Comparison of ENCODE assay signal across 28 cellular contexts in the genomic region with DNA sequence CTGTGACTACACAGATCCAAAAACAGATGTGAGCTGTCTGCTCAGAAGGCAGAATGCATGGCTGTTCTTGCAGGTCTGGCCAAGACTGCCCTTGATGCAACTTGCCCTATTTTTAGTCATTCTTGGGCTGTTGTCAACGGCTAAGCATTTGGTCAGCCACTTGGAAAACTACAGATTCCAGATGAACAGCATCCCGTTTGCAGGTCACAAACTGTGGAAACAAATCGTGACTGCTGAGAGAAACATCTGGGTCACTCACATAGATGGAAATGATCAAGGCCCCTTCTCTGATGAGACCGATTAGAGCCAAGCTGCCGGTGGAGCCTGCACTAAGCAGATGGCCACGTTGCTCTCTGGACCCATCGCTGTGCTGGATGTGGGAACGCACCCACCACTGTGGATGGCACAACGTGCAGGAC. TPM values are rescaled to one million over a fixed set of nuclear protein-coding genes. Genes with fewer than 3 reads are reported as not detected.
DNase-seq lines count a peak whose midpoint lies in the region; TF ChIP-seq lines count a peak whose summit lies in the region.
"Had no signal": no experiment of that assay in that cellular context is flagged by ENCODE, and none has a peak within 500 bp of the region (broad histone marks: within the 10 kb centered on the region; RNA-seq: fewer than 3 reads in every experiment).

No MANE protein-coding gene starts in this region.

- TF ChIP-seq RAD21 in SK-N-SH (IDR thresholded peaks at IDR 0.05; ENCODE audit: low read length): no peak

- no peak overlapping the region for H4K8ac ChIP-seq in trophoblast cell (ENCODE audit: low read depth, low read length)

- TF ChIP-seq EP300 in SK-N-SH (IDR thresholded peaks at IDR 0.05; ENCODE audit: borderline replicate concordance in 1 of 2, low read depth in 1 of 2, low read length in 1 of 2): no peak

- H3K27me3 ChIP-seq in GM23248 (replicated peaks; ENCODE audit: insufficient read depth) (no peaks in the 10 kb centered on the region; the same call in 1 of the 2 replicates), trophoblast cell (ENCODE audit: insufficient read depth, low read length) (no peaks in the 10 kb centered on the region), SK-N-SH (ENCODE audit: insufficient read depth) (no peaks in the 10 kb centered on the region)
- H3K27me3 ChIP-seq: tibial nerve had no signal

- H3K36me3 ChIP-seq in GM23248 (ENCODE audit: low read depth): no peaks in the 10 kb centered on the region
- no peaks in the 10 kb centered on the region for H3K36me3 ChIP-seq in trophoblast cell (ENCODE audit: control insufficient read depth in 1 of 2, insufficient read depth in 2 of 2, low read length in 2 of 2)
- H3K36me3 ChIP-seq in SK-N-SH (replicated peaks in 1 of 2; ENCODE audit: control insufficient read depth in 1 of 2, insufficient read depth in 2 of 2, low read length in 1 of 2): no peaks in the 10 kb centered on the region
- H3K36me3 ChIP-seq: tibial nerve had no signal

- CTCF ChIA-PET in SK-N-SH (lab: Yijun Ruan, JAX): interaction anchor here (1.1 to 1.9 kb wide), 3 partner anchors 9 to 118 kb away, joined by 3 to 5 read pairs (median 5); no protein-coding TSS in a partner anchor

- no peak overlapping the region for H3K23ac ChIP-seq in trophoblast cell (ENCODE audit: low read length)

- H3K9me3 ChIP-seq in GM23248 (ENCODE audit: low read depth) (no peaks in the 10 kb centered on the region), trophoblast cell (ENCODE audit: insufficient read depth, low read depth, low read length) (no peaks in the 10 kb centered on the region), SK-N-SH (no peaks in the 10 kb centered on the region)

- no peak overlapping the region for H2BK12ac ChIP-seq in trophoblast cell (ENCODE audit: low read length)

- H3K79me2 ChIP-seq in GM23248 (ENCODE audit: insufficient read depth) (no peaks in the 10 kb centered on the region), trophoblast cell (ENCODE audit: control insufficient read depth, insufficient read depth, low read length, poor library complexity) (no peaks in the 10 kb centered on the region), SK-N-SH (ENCODE audit: insufficient read depth) (no peaks in the 10 kb centered on the region)

- H2AK5ac ChIP-seq in trophoblast cell (ENCODE audit: low read length): no peak overlapping the region

- H3K4me2 ChIP-seq in GM23248 (ENCODE audit: unreplicated experiment) (no peak overlapping the region), trophoblast cell (ENCODE audit: low read length) (no peak overlapping the region), SK-N-SH (no peak overlapping the region)

- DNase-seq in AG08395 (ENCODE audit: low spot score): peak; percentile 78
- peak; percentile 85 for DNase-seq in GM23248
- peak; percentile 88 for DNase-seq in fibroblast of gingiva (ENCODE audit: low read depth)
- DNase-seq in trophoblast cell: peak; percentile 77 to 91
- no peak for DNase-seq in mesothelial cell of epicardium (ENCODE audit: low spot score in 2 of 2, unreplicated experiment in 2 of 2)
- no peak for DNase-seq in NCI-H524 treated with DMSO at 0.1 percent for 48 hours (lab: John Stamatoyannopoulos, UW)
- DNase-seq in NCI-H2171 (lab: John Stamatoyannopoulos, UW): no peak
- DNase-seq in SK-N-SH: no peak
- DNase-seq: activated CD4-positive, alpha-beta T cell treated with anti-CD3 and anti-CD28 coated beads, Interleukin-2, amount 10 ng/mL, durations not matched to agents 7 days and 5 days; activated naive CD8-positive, alpha-beta T cell treated with anti-CD3 and anti-CD28 coated beads, Interleukin-2, amount 10 ng/mL, durations not matched to agents 7 days and 5 days; effector CD8-positive, alpha-beta T cell; head of caudate nucleus; left colon; NCI-H1417; small intestine; stimulated activated CD4-positive, alpha-beta T cell treated with anti-CD3 and anti-CD28 coated beads, Interleukin-2, amount 100 ng/mL, for 48 hours; T-helper 2 cell had no signal

- no peaks in the 10 kb centered on the region for H3K36me3 Mint-ChIP-seq in mesothelial cell of epicardium
- H3K36me3 Mint-ChIP-seq: activated naive CD8-positive, alpha-beta T cell treated with anti-CD3 and anti-CD28 coated beads, Interleukin-2, amount 10 ng/mL, durations not matched to agents 7 days and 5 days; IgD-negative memory B cell had no signal

- POLR2A ChIA-PET in SK-N-SH (lab: Yijun Ruan, JAX): no interaction called here

- no peaks in the 10 kb centered on the region for H4K20me1 ChIP-seq in GM23248 (ENCODE audit: insufficient read depth)
- no peaks in the 10 kb centered on the region for H4K20me1 ChIP-seq in SK-N-SH (ENCODE audit: insufficient read depth)

- H3K4ac ChIP-seq in trophoblast cell (ENCODE audit: low read depth, low read length): no peak overlapping the region

- in situ Hi-C loops in GM23248 (cut with MboI): no loop called here

- peaks cover 4% of the 10 kb centered on the region for H3K9me3 Mint-ChIP-seq in mesothelial cell of epicardium
- H3K9me3 Mint-ChIP-seq: activated CD4-positive, alpha-beta T cell treated with anti-CD3 and anti-CD28 coated beads, Interleukin-2, amount 10 ng/mL, durations not matched to agents 7 days and 5 days; activated naive CD8-positive, alpha-beta T cell treated with anti-CD3 and anti-CD28 coated beads, Interleukin-2, amount 10 ng/mL, durations not matched to agents 7 days and 5 days; activated T-helper 17 cell treated with anti-CD3 and anti-CD28 coated beads, Interleukin-2, amount 50 U/mL, for 72 hours; stimulated activated naive CD8-positive, alpha-beta T cell treated with anti-CD3 and anti-CD28 coated beads, Interleukin-15, Interleukin-2, amounts not matched to agents 100 ng/mL and 50 ng/mL, for 24 hours had no signal

- H3K9ac ChIP-seq in GM23248 (no peak overlapping the region), trophoblast cell (ENCODE audit: low read length) (no peak overlapping the region), SK-N-SH (no peak overlapping the region)

- peaks cover 16% of the 10 kb centered on the region for H3K4me1 Mint-ChIP-seq in mesothelial cell of epicardium
- H3K4me1 Mint-ChIP-seq: activated CD4-positive, alpha-beta T cell treated with anti-CD3 and anti-CD28 coated beads, Interleukin-2, amount 10 ng/mL, durations not matched to agents 7 days and 5 days; activated naive CD8-positive, alpha-beta T cell treated with anti-CD3 and anti-CD28 coated beads, Interleukin-2, amount 10 ng/mL, durations not matched to agents 7 days and 5 days; activated T-helper 17 cell treated with anti-CD3 and anti-CD28 coated beads, Interleukin-2, amount 50 U/mL, for 72 hours; IgD-negative memory B cell had no signal

- TF ChIP-seq CTCF in mesothelial cell of epicardium (IDR thresholded peaks at IDR 0.05; ENCODE audit: unreplicated experiment) (no peak), SK-N-SH (IDR thresholded peaks at IDR 0.05) (no peak)

- H3K4me3 Mint-ChIP-seq in mesothelial cell of epicardium: no peak overlapping the region
- H3K4me3 Mint-ChIP-seq: activated CD4-positive, alpha-beta T cell treated with anti-CD3 and anti-CD28 coated beads, Interleukin-2, amount 10 ng/mL, durations not matched to agents 7 days and 5 days; activated naive CD8-positive, alpha-beta T cell treated with anti-CD3 and anti-CD28 coated beads, Interleukin-2, amount 10 ng/mL, durations not matched to agents 7 days and 5 days; activated T-helper 17 cell treated with anti-CD3 and anti-CD28 coated beads, Interleukin-2, amount 50 U/mL, for 72 hours; nephron; stimulated activated naive CD8-positive, alpha-beta T cell treated with anti-CD3 and anti-CD28 coated beads, Interleukin-15, Interleukin-2, amounts not matched to agents 100 ng/mL and 50 ng/mL, for 24 hours had no signal

- no peak overlapping the region; the same call in 1 of the 2 replicates for H3K27ac ChIP-seq in GM23248
- no peak overlapping the region for H3K27ac ChIP-seq in trophoblast cell (ENCODE audit: low read depth, low read length)
- no peak overlapping the region for H3K27ac ChIP-seq in SK-N-SH (ENCODE audit: low read depth in 2 of 2, low read length in 1 of 2)
- H3K27ac ChIP-seq: SK-N-MC, tibial nerve had no signal

- H2BK120ac ChIP-seq in trophoblast cell (ENCODE audit: insufficient read depth, low read length, poor library complexity): no peak overlapping the region

- H3K79me1 ChIP-seq in trophoblast cell (ENCODE audit: low read length): peaks cover 1% of the 10 kb centered on the region

- H4K91ac ChIP-seq in trophoblast cell (ENCODE audit: low read depth, low read length): no peak overlapping the region

- H3K9me2 ChIP-seq in GM23248 (ENCODE audit: insufficient read depth): no peaks in the 10 kb centered on the region
- H3K9me2 ChIP-seq in SK-N-SH: no peaks in the 10 kb centered on the region

- H3K4me3 ChIP-seq in GM23248 (no peak overlapping the region), trophoblast cell (ENCODE audit: low read depth, low read length) (no peak overlapping the region), SK-N-SH (ENCODE audit: low read depth in 2 of 2, low read length in 1 of 2) (no peak overlapping the region)
- H3K4me3 ChIP-seq: SK-N-MC, tibial nerve had no signal

- no peak overlapping the region for H2BK5ac ChIP-seq in trophoblast cell (ENCODE audit: low read depth, low read length, poor library complexity)

- H3K4me1 ChIP-seq in GM23248 (ENCODE audit: insufficient read depth): peaks cover 25% of the 10 kb centered on the region
- H3K4me1 ChIP-seq in trophoblast cell (ENCODE audit: control insufficient read depth in 1 of 2, insufficient read depth in 2 of 2, low read length in 2 of 2): no peaks in the 10 kb centered on the region
- H3K4me1 ChIP-seq in SK-N-SH (ENCODE audit: control insufficient read depth in 1 of 2, insufficient read depth in 2 of 2, low read depth in 1 of 2, low read length in 1 of 2): peaks cover 9 to 10% of the 10 kb centered on the region in 2 experiments

- no peak overlapping the region for H3K27ac Mint-ChIP-seq in mesothelial cell of epicardium
- H3K27ac Mint-ChIP-seq: activated CD4-positive, alpha-beta T cell treated with anti-CD3 and anti-CD28 coated beads, Interleukin-2, amount 10 ng/mL, durations not matched to agents 7 days and 5 days; activated naive CD8-positive, alpha-beta T cell treated with anti-CD3 and anti-CD28 coated beads, Interleukin-2, amount 10 ng/mL, durations not matched to agents 7 days and 5 days; activated T-helper 17 cell treated with anti-CD3 and anti-CD28 coated beads, Interleukin-2, amount 50 U/mL, for 72 hours; IgD-negative memory B cell; nephron; stimulated activated naive CD8-positive, alpha-beta T cell treated with anti-CD3 and anti-CD28 coated beads, Interleukin-15, Interleukin-2, amounts not matched to agents 100 ng/mL and 50 ng/mL, for 24 hours had no signal

- H3K14ac ChIP-seq in trophoblast cell (ENCODE audit: low read length): no peak overlapping the region

- H2AFZ ChIP-seq in GM23248: no peak overlapping the region
- H2AFZ ChIP-seq in trophoblast cell (ENCODE audit: insufficient read depth, low read length, poor library complexity): no peak overlapping the region
- no peak overlapping the region for H2AFZ ChIP-seq in SK-N-SH (ENCODE audit: low read depth)

- H3F3A ChIP-seq in GM23248 (ENCODE audit: insufficient read depth) (peaks cover 20% of the 10 kb centered on the region), SK-N-SH (replicated peaks; ENCODE audit: insufficient read depth) (peaks cover 11% of the 10 kb centered on the region)

- 24 to 30% methylated on average over 9 of the region's 9 CpGs for WGBS in GM23248 (ENCODE audit: low coverage in 1 of 2, low lambda C conversion rate in 2 of 2, missing lambda C conversion rate in 2 of 2), 2 experiments
- WGBS in trophoblast cell (ENCODE audit: extremely low coverage, insufficient coverage, insufficient read length): no CpG with 5 or more reads among the region's 9 CpGs
- 77% methylated on average over 9 of the region's 9 CpGs for WGBS in SK-N-SH (ENCODE audit: low lambda C conversion rate)

- H3K18ac ChIP-seq in trophoblast cell (ENCODE audit: low read length): no peak overlapping the region

- no peaks in the 10 kb centered on the region for H3K27me3 Mint-ChIP-seq in mesothelial cell of epicardium (ENCODE audit: low read depth)

- no peak overlapping the region for H4K12ac ChIP-seq in trophoblast cell (ENCODE audit: low read depth, low read length)

RNA-seq across cellular contexts. Expression of a gene that starts 15.4 kb away (rescaled TPM):
- total RNA-seq in GM23248 (2014; rRNA removed; shearing (Covaris generic)): not detected in 2 replicates
- polyA plus RNA-seq in GM23248 (2016; fragmentation: Nextera tagmentation; extraction: Ambion mirVana) (not detected in 2 replicates), SK-N-SH (2012; rRNA removed) (not detected in 2 replicates)
- 0.04 and 0.23 TPM in 2 replicates for polyA plus RNA-seq in trophoblast cell (2013)
- not detected in 3 replicates for total RNA-seq in mesothelial cell of epicardium
- polyA plus RNA-seq in SK-N-SH (2012; cell fraction: cytosol; rRNA removed): not detected in 2 replicates
- not detected in 2 replicates for polyA plus RNA-seq in SK-N-SH (2012; cell fraction: nucleus; rRNA removed)
- total RNA-seq: A673; activated CD4-positive, alpha-beta T cell treated with anti-CD3 and anti-CD28 coated beads, Interleukin-2, amount 10 ng/mL, durations not matched to agents 7 days and 5 days; activated naive CD8-positive, alpha-beta T cell treated with anti-CD3 and anti-CD28 coated beads, Interleukin-2, amount 10 ng/mL, durations not matched to agents 7 days and 5 days; activated T-helper 17 cell treated with anti-CD3 and anti-CD28 coated beads, Interleukin-2, amount 50 U/mL, for 72 hours; H1; left colon; M059J; NCI-H460; tibial nerve had no signal
- polyA plus RNA-seq: esophagus, H1, IgD-negative memory B cell, small intestine had no signal

Comparison
In these comparisons a context has a peak if more than half of its experiments do, and no peak if none do; other contexts are left out.
1. DNase-seq: peak in AG08395 (single experiment), GM23248 (single experiment), fibroblast of gingiva (single experiment) and trophoblast cell (2 of 2); none in mesothelial cell of epicardium (0 of 2), NCI-H524 treated with DMSO at 0.1 percent for 48 hours (single experiment), NCI-H2171 (single experiment) and SK-N-SH (single experiment).